In genomic region chr15:96553451-96553850, GRCh38 we compare ENCODE assay signal across 18 cellular contexts.
DNase-seq lines count a peak whose midpoint lies in the region; ATAC-seq, FAIRE-seq and TF ChIP-seq lines count a peak whose summit lies in the region.
"Had no signal": no experiment of that assay in that cellular context is flagged by ENCODE, and none has a peak within 500 bp of the region (broad histone marks: within the 10 kb centered on the region; RNA-seq: fewer than 3 reads in every experiment).

No MANE protein-coding gene starts in this region.

- no peaks in the 10 kb centered on the region for H3K79me2 ChIP-seq in GM23248 (ENCODE audit: insufficient read depth)

- H3K27ac ChIP-seq in A549 (no peak overlapping the region), GM23248 (peak overlapping the region; percentile 83)
- H3K27ac ChIP-seq: C4-2B had no signal

- peak; percentile 61 for FAIRE-seq in A549 (lab: Jason Lieb, UNC)
- FAIRE-seq: A204.1, D721Med, G401.6, GM12892, GM18507, H1, HepG2 had no signal

- DNase-seq in A549 (ENCODE audit: low read depth in 1 of 2, low spot score in 1 of 2) (no peak), GM23248 (peak; percentile 5), left cardiac atrium (no peak), GM10248 (ENCODE audit: extremely low spot score) (no peak), HuH-7 (ENCODE audit: low spot score) (no peak)
- DNase-seq: AML-193; Caco-2; CD4-positive, alpha-beta T cell; H9 had no signal

- CTCF ChIA-PET in A549 (lab: Yijun Ruan, JAX) (interaction anchor here (1.0 kb wide), 1 partner anchor 9 kb away, joined by 4 read pairs; no protein-coding TSS in a partner anchor), GM10248 (lab: Yijun Ruan, JAX) (interaction anchor here (0.9 kb wide), 1 partner anchor 10 kb away, joined by 3 read pairs; no protein-coding TSS in a partner anchor)

- no peaks in the 10 kb centered on the region for H3K27me3 ChIP-seq in GM23248 (replicated peaks; ENCODE audit: insufficient read depth)
- H3K27me3 ChIP-seq in skeletal muscle satellite cell (ENCODE audit: control insufficient read depth, insufficient read depth, low read length), result no peaks in the 10 kb centered on the region

- H3F3A ChIP-seq in GM23248 (ENCODE audit: insufficient read depth), result peaks cover 8% of the 10 kb centered on the region; the same call in 1 of the 2 replicates

- intact Hi-C loops in left cardiac atrium (cut with DNase I), result no loop called here

- H3K9me3 ChIP-seq in A549 (no peaks in the 10 kb centered on the region), GM23248 (ENCODE audit: low read depth) (no peaks in the 10 kb centered on the region), skeletal muscle satellite cell (replicated peaks; ENCODE audit: low read length) (no peaks in the 10 kb centered on the region)
- H3K9me3 ChIP-seq: Caco-2 had no signal

- H3K4me2 ChIP-seq in A549, result no peak overlapping the region
- peak overlapping the region; percentile 14 for H3K4me2 ChIP-seq in GM23248 (ENCODE audit: unreplicated experiment)
- peak overlapping the region; percentile 32 for H3K4me2 ChIP-seq in skeletal muscle satellite cell (ENCODE audit: low read length)

- H3K4me1 ChIP-seq in A549 (no peaks in the 10 kb centered on the region), GM23248 (ENCODE audit: insufficient read depth) (peaks cover 23% of the 10 kb centered on the region), skeletal muscle satellite cell (ENCODE audit: control insufficient read depth, insufficient read depth, low read length) (peaks cover 17% of the 10 kb centered on the region)
- H3K4me1 ChIP-seq: Caco-2 had no signal

- peak overlapping the region; percentile 29 for H3K9ac ChIP-seq in GM23248
- H3K9ac ChIP-seq in skeletal muscle satellite cell (ENCODE audit: low read depth, low read length), result peak overlapping the region; percentile 53

- in situ Hi-C loops in GM23248 (cut with MboI), result no loop called here

- no peak for TF ChIP-seq POLR2A in A549 (IDR thresholded peaks at IDR 0.05; ENCODE audit: low read length)

- POLR2A ChIA-PET in A549 (lab: Yijun Ruan, JAX) (no interaction called here), GM10248 (lab: Yijun Ruan, JAX) (no interaction called here)

- ATAC-seq in A549, result no peak
- peak; percentile 61 to 68 for ATAC-seq in left cardiac atrium
- ATAC-seq: HepG2 had no signal

- TF ChIP-seq CTCF in A549 (IDR thresholded peaks at IDR 0.05), result no peak
- TF ChIP-seq CTCF in GM10248 (IDR thresholded peaks at IDR 0.05; ENCODE audit: control extremely low read depth, extremely low read depth, low read depth, missing control alignments), result no peak

- TF ChIP-seq RAD21 in A549 (conservative IDR thresholded peaks at IDR 0.05 in 1 of 2, IDR thresholded peaks at IDR 0.05 in 1 of 2), result no peak

- H3K36me3 ChIP-seq in GM23248 (ENCODE audit: low read depth) (no peaks in the 10 kb centered on the region), skeletal muscle satellite cell (ENCODE audit: insufficient read depth, low read length) (no peaks in the 10 kb centered on the region)

- H4K20me1 ChIP-seq in GM23248 (ENCODE audit: insufficient read depth), result no peaks in the 10 kb centered on the region

- no peak overlapping the region for H2AFZ ChIP-seq in GM23248

- no peak overlapping the region for H3K4me3 ChIP-seq in A549
- no peak overlapping the region for H3K4me3 ChIP-seq in GM23248
- no peak overlapping the region for H3K4me3 ChIP-seq in skeletal muscle satellite cell (ENCODE audit: low read length)

- H3K9me2 ChIP-seq in GM23248 (ENCODE audit: insufficient read depth), result no peaks in the 10 kb centered on the region

- no peak for TF ChIP-seq EP300 in A549 (IDR thresholded peaks at IDR 0.05)

- 20% methylated on average over 5 of the region's 5 CpGs for WGBS in A549 (ENCODE audit: missing lambda C conversion rate)
- 68 to 70% methylated on average over 5 of the region's 5 CpGs for WGBS in GM23248 (ENCODE audit: low coverage in 1 of 2, low lambda C conversion rate in 2 of 2, missing lambda C conversion rate in 2 of 2), 2 experiments

TF ChIP-seq in A549, 52 proteins besides CTCF, POLR2A, EP300 and RAD21:
- no peak for TF ChIP-seq HOXB5 (CRISPR knock-in tag; IDR thresholded peaks at IDR 0.05)
- TF ChIP-seq CHD4 (IDR thresholded peaks at IDR 0.05; ENCODE audit: borderline replicate concordance), result no peak
- no peak for TF ChIP-seq JUNB (IDR thresholded peaks at IDR 0.05)
- TF ChIP-seq EHF (CRISPR knock-in tag; IDR thresholded peaks at IDR 0.05), result no peak
- no peak for TF ChIP-seq ZFP36 (IDR thresholded peaks at IDR 0.05; ENCODE audit: borderline replicate concordance, partially characterized antibody)
- no peak for TF ChIP-seq MYC (IDR thresholded peaks at IDR 0.05; ENCODE audit: borderline replicate concordance, low read length)
- TF ChIP-seq CBX2 (IDR thresholded peaks at IDR 0.05; ENCODE audit: borderline replicate concordance, low read depth), result no peak
- TF ChIP-seq HDAC2 (IDR thresholded peaks at IDR 0.05), result no peak
- TF ChIP-seq E2F6 (IDR thresholded peaks at IDR 0.05; ENCODE audit: borderline replicate concordance, low read depth), result no peak
- TF ChIP-seq TFCP2L1 (CRISPR knock-in tag; IDR thresholded peaks at IDR 0.05), result no peak
- TF ChIP-seq, protein P1, sequence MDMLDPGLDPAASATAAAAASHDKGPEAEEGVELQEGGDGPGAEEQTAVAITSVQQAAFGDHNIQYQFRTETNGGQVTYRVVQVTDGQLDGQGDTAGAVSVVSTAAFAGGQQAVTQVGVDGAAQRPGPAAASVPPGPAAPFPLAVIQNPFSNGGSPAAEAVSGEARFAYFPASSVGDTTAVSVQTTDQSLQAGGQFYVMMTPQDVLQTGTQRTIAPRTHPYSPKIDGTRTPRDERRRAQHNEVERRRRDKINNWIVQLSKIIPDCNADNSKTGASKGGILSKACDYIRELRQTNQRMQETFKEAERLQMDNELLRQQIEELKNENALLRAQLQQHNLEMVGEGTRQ (IDR thresholded peaks at IDR 0.05), result no peak
- no peak for TF ChIP-seq KDM5A (IDR thresholded peaks at IDR 0.05)
- no peak for TF ChIP-seq RCOR1 (IDR thresholded peaks at IDR 0.05; ENCODE audit: low read depth, low read length)
- TF ChIP-seq HMGXB4 (CRISPR knock-in tag; IDR thresholded peaks at IDR 0.05; ENCODE audit: borderline replicate concordance), result no peak
- TF ChIP-seq KDM1A (IDR thresholded peaks at IDR 0.05; ENCODE audit: low read depth), result no peak

Comparison
In these comparisons a context has a peak if more than half of its experiments do, and no peak if none do; other contexts are left out.
1. ATAC-seq: peak in left cardiac atrium (2 of 2); none in A549 (0 of 2).